ENCODE assay signal across 1 cellular context in the genomic region with DNA sequence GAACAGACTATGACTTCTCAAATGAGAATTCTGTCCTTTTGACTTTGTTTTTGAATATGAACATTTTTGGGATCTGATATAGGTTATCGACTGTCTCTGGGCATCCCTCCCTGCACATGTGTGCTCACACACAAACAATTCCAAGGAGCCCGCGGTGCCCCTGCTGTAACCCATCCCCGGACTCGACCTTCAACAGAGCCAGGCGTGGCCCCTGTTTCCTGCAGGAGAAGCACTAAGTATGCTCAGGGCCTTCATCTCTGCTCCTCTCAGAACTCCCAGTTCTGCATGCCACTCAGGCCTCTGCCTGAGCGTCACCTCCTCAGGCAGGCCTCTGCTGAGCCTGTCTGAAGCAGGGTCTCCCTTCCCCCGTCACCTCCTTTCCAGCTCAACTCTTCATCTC.
TF ChIP-seq lines count a peak whose summit lies in the region.

No MANE protein-coding gene starts in this region.

TF ChIP-seq in HepG2, 621 proteins besides CTCF, POLR2A, EP300 and RAD21:
- TF ChIP-seq SOX5 (CRISPR knock-in tag; IDR thresholded peaks at IDR 0.05; ENCODE audit: borderline replicate concordance): no peak
- no peak for TF ChIP-seq TSC22D2 (CRISPR knock-in tag; IDR thresholded peaks at IDR 0.05; ENCODE audit: borderline replicate concordance)
- TF ChIP-seq, protein P1, sequence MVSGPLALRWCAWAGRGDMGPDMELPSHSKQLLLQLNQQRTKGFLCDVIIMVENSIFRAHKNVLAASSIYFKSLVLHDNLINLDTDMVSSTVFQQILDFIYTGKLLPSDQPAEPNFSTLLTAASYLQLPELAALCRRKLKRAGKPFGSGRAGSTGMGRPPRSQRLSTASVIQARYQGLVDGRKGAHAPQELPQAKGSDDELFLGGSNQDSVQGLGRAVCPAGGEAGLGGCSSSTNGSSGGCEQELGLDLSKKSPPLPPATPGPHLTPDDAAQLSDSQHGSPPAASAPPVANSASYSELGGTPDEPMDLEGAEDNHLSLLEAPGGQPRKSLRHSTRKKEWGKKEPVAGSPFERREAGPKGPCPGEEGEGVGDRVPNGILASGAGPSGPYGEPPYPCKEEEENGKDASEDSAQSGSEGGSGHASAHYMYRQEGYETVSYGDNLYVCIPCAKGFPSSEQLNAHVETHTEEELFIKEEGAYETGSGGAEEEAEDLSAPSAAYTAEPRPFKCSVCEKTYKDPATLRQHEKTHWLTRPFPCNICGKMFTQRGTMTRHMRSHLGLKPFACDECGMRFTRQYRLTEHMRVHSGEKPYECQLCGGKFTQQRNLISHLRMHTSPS (CRISPR knock-in tag; IDR thresholded peaks at IDR 0.05; ENCODE audit: low read depth): no peak
- TF ChIP-seq, protein P2, sequence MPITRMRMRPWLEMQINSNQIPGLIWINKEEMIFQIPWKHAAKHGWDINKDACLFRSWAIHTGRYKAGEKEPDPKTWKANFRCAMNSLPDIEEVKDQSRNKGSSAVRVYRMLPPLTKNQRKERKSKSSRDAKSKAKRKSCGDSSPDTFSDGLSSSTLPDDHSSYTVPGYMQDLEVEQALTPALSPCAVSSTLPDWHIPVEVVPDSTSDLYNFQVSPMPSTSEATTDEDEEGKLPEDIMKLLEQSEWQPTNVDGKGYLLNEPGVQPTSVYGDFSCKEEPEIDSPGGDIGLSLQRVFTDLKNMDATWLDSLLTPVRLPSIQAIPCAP (CRISPR knock-in tag; IDR thresholded peaks at IDR 0.05; ENCODE audit: low read depth): no peak
- no peak for TF ChIP-seq ATF7 (IDR thresholded peaks at IDR 0.05)
- TF ChIP-seq ATF7 (CRISPR knock-in tag; IDR thresholded peaks at IDR 0.05): no peak
- TF ChIP-seq ZFP1 (CRISPR knock-in tag; IDR thresholded peaks at IDR 0.05): no peak
- TF ChIP-seq, protein P3, sequence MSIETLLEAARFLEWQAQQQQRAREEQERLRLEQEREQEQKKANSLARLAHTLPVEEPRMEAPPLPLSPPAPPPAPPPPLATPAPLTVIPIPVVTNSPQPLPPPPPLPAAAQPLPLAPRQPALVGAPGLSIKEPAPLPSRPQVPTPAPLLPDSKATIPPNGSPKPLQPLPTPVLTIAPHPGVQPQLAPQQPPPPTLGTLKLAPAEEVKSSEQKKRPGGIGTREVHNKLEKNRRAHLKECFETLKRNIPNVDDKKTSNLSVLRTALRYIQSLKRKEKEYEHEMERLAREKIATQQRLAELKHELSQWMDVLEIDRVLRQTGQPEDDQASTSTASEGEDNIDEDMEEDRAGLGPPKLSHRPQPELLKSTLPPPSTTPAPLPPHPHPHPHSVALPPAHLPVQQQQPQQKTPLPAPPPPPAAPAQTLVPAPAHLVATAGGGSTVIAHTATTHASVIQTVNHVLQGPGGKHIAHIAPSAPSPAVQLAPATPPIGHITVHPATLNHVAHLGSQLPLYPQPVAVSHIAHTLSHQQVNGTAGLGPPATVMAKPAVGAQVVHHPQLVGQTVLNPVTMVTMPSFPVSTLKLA (IDR thresholded peaks at IDR 0.05): no peak
- no peak for TF ChIP-seq ZSCAN22 (CRISPR knock-in tag; IDR thresholded peaks at IDR 0.05)
